ENCODE assay signal across 15 cellular contexts in the genomic region with DNA sequence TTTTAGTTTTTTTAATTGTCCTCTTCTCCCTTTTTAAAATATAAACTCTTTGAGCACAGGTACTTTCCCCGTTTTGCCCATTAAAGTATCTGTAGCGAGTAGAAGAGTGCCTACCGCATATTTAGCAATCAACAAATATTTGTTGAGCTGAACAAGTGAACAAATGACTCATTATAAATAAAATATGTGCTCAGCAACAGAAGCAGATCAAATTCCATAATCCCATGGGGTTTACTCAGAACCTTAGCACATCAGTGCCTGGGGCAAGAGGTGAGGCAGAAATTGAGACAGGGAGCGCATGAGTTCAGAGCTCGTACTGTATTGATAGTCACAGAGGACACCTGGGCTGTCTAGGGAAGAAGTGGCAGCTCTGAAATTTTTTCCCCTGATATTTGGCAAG.
A peak's percentile ranks its signal among the peaks of the same experiment; 100 is the strongest.
DNase-seq lines count a peak whose midpoint lies in the region; ATAC-seq and TF ChIP-seq lines count a peak whose summit lies in the region.
"Had no signal": no experiment of that assay in that cellular context is flagged by ENCODE, and none has a peak within 500 bp of the region (broad histone marks: within the 10 kb centered on the region; RNA-seq: fewer than 3 reads in every experiment).

No MANE protein-coding gene starts in this region.

- no peaks in the 10 kb centered on the region for H3K79me2 ChIP-seq in Karpas-422 (ENCODE audit: low read length)

- peaks cover 3% of the 10 kb centered on the region for H3K27me3 Mint-ChIP-seq in activated T-cell treated with anti-CD3 and anti-CD28 coated beads, Interleukin-2, amount 50 U/mL, for 4 hours (ENCODE audit: low read depth)
- H3K27me3 Mint-ChIP-seq in activated T-cell treated with anti-CD3 and anti-CD28 coated beads, Interleukin-2, amount 50 U/mL, for 24 hours: peaks cover 9% of the 10 kb centered on the region

- H3K36me3 Mint-ChIP-seq in activated T-cell treated with anti-CD3 and anti-CD28 coated beads, Interleukin-2, amount 50 U/mL, for 4 hours (ENCODE audit: insufficient read depth): no peaks in the 10 kb centered on the region
- H3K36me3 Mint-ChIP-seq in activated T-cell treated with anti-CD3 and anti-CD28 coated beads, Interleukin-2, amount 50 U/mL, for 24 hours (ENCODE audit: low read depth): no peaks in the 10 kb centered on the region

- H3K4me1 ChIP-seq in RWPE2 (ENCODE audit: insufficient read depth, poor library complexity, severe bottlenecking) (peaks cover 30% of the 10 kb centered on the region), Karpas-422 (ENCODE audit: low read length) (no peaks in the 10 kb centered on the region)
- H3K4me1 ChIP-seq: Caco-2 had no signal

- H3K4me3 ChIP-seq in RWPE2 (ENCODE audit: severe bottlenecking) (no peak overlapping the region), Karpas-422 (ENCODE audit: low read length) (no peak overlapping the region)
- H3K4me3 ChIP-seq: thoracic aorta had no signal

- no peak overlapping the region for H3K27ac Mint-ChIP-seq in activated T-cell treated with anti-CD3 and anti-CD28 coated beads, Interleukin-2, amount 50 U/mL, for 24 hours
- H3K27ac Mint-ChIP-seq: activated CD4-positive, alpha-beta memory T cell treated with anti-CD3 and anti-CD28 coated beads, Interleukin-2, amount 10 ng/mL, durations not matched to agents 7 days and 5 days had no signal

- no peak overlapping the region for H3K4me3 Mint-ChIP-seq in activated T-cell treated with anti-CD3 and anti-CD28 coated beads, Interleukin-2, amount 50 U/mL, for 4 hours
- H3K4me3 Mint-ChIP-seq in activated T-cell treated with anti-CD3 and anti-CD28 coated beads, Interleukin-2, amount 50 U/mL, for 24 hours: no peak overlapping the region
- H3K4me3 Mint-ChIP-seq: activated CD4-positive, alpha-beta memory T cell treated with anti-CD3 and anti-CD28 coated beads, Interleukin-2, amount 10 ng/mL, durations not matched to agents 7 days and 5 days had no signal

- DNase-seq in DMS 273 (lab: John Stamatoyannopoulos, UW; ENCODE audit: unreplicated experiment) (peak; percentile 17), DMS 273 treated with DMSO at 0.1 percent for 48 hours (lab: John Stamatoyannopoulos, UW) (no peak), NCI-H2107 (lab: John Stamatoyannopoulos, UW) (peak; percentile 69), RWPE2 (ENCODE audit: low spot score) (peak; percentile 85), renal cortical epithelial cell (ENCODE audit: low read depth) (peak; percentile 2), Karpas-422 (no peak)
- no peak for DNase-seq in activated T-cell treated with anti-CD3 and anti-CD28 coated beads, Interleukin-2, amount 50 U/mL, for 4 hours
- no peak for DNase-seq in activated T-cell treated with anti-CD3 and anti-CD28 coated beads, Interleukin-2, amount 50 U/mL, for 24 hours
- DNase-seq: activated CD4-positive, alpha-beta memory T cell treated with anti-CD3 and anti-CD28 coated beads, Interleukin-2, amount 10 ng/mL, durations not matched to agents 7 days and 5 days; effector CD4-positive, alpha-beta T cell; posterior cingulate gyrus; stimulated activated CD4-positive, alpha-beta T cell treated with anti-CD3 and anti-CD28 coated beads, Interleukin-15, amount 100 ng/mL, for 24 hours had no signal

- H3K9me2 ChIP-seq in Karpas-422 (replicated peaks; ENCODE audit: insufficient read depth, low read length): no peaks in the 10 kb centered on the region

- H3K9me3 Mint-ChIP-seq in activated T-cell treated with anti-CD3 and anti-CD28 coated beads, Interleukin-2, amount 50 U/mL, for 4 hours: no peaks in the 10 kb centered on the region
- H3K9me3 Mint-ChIP-seq in activated T-cell treated with anti-CD3 and anti-CD28 coated beads, Interleukin-2, amount 50 U/mL, for 24 hours: no peaks in the 10 kb centered on the region
- H3K9me3 Mint-ChIP-seq: activated CD4-positive, alpha-beta memory T cell treated with anti-CD3 and anti-CD28 coated beads, Interleukin-2, amount 10 ng/mL, durations not matched to agents 7 days and 5 days had no signal

- no peak overlapping the region for H3K9ac ChIP-seq in Karpas-422 (ENCODE audit: low read length)

- H3K27me3 ChIP-seq in RWPE2 (ENCODE audit: insufficient read depth, poor library complexity, severe bottlenecking): no peaks in the 10 kb centered on the region
- no peaks in the 10 kb centered on the region for H3K27me3 ChIP-seq in Karpas-422 (ENCODE audit: low read length)

- H3K4me1 Mint-ChIP-seq in activated T-cell treated with anti-CD3 and anti-CD28 coated beads, Interleukin-2, amount 50 U/mL, for 4 hours (ENCODE audit: low read depth): no peaks in the 10 kb centered on the region
- no peaks in the 10 kb centered on the region for H3K4me1 Mint-ChIP-seq in activated T-cell treated with anti-CD3 and anti-CD28 coated beads, Interleukin-2, amount 50 U/mL, for 24 hours (ENCODE audit: low read depth)
- H3K4me1 Mint-ChIP-seq: activated CD4-positive, alpha-beta memory T cell treated with anti-CD3 and anti-CD28 coated beads, Interleukin-2, amount 10 ng/mL, durations not matched to agents 7 days and 5 days had no signal

- peak; percentile 98 for ATAC-seq in RWPE2 (ENCODE audit: low read depth)
- no peak for ATAC-seq in activated T-cell treated with anti-CD3 and anti-CD28 coated beads, Interleukin-2, amount 50 U/mL, for 4 hours
- ATAC-seq: Right ventricle myocardium inferior had no signal

- H3K4me2 ChIP-seq in Karpas-422 (ENCODE audit: low read depth, low read length, poor library complexity, severe bottlenecking): no peak overlapping the region

- no peaks in the 10 kb centered on the region for H3K36me3 ChIP-seq in RWPE2 (ENCODE audit: low read depth)
- H3K36me3 ChIP-seq in Karpas-422 (ENCODE audit: insufficient read depth, low read length): no peaks in the 10 kb centered on the region
- H3K36me3 ChIP-seq: thoracic aorta had no signal

- TF ChIP-seq CTCF in RWPE2 (IDR thresholded peaks at IDR 0.05; ENCODE audit: poor library complexity, severe bottlenecking): no peak

- no peaks in the 10 kb centered on the region for H4K20me1 ChIP-seq in Karpas-422 (ENCODE audit: insufficient read depth, low read depth, low read length)

- H3K27ac ChIP-seq in RWPE2 (ENCODE audit: poor library complexity, severe bottlenecking) (peak overlapping the region; percentile 25), Karpas-422 (ENCODE audit: low read length) (no peak overlapping the region)
- H3K27ac ChIP-seq: thoracic aorta had no signal

- H3K9me3 ChIP-seq in RWPE2 (ENCODE audit: severe bottlenecking) (no peaks in the 10 kb centered on the region), Karpas-422 (ENCODE audit: low read length) (no peaks in the 10 kb centered on the region)
- H3K9me3 ChIP-seq: Caco-2, thoracic aorta had no signal

- H2AFZ ChIP-seq in Karpas-422 (ENCODE audit: low read length): no peak overlapping the region

Comparison
In these comparisons a context has a peak if more than half of its experiments do, and no peak if none do; other contexts are left out.
1. DNase-seq: peak in DMS 273 (single experiment), NCI-H2107 (single experiment), RWPE2 (single experiment) and renal cortical epithelial cell (single experiment); none in DMS 273 treated with DMSO at 0.1 percent for 48 hours (single experiment), activated T-cell treated with anti-CD3 and anti-CD28 coated beads, Interleukin-2, amount 50 U/mL, for 4 hours (single experiment), Karpas-422 (single experiment) and activated T-cell treated with anti-CD3 and anti-CD28 coated beads, Interleukin-2, amount 50 U/mL, for 24 hours (single experiment).